ENCODE assay signal across 20 cellular contexts in genomic region chr9:69675563-69675962, GRCh38. TPM values are rescaled to one million over a fixed set of nuclear protein-coding genes. Genes with fewer than 3 reads are reported as not detected.
DNase-seq lines count a peak whose midpoint lies in the region; ATAC-seq, FAIRE-seq and TF ChIP-seq lines count a peak whose summit lies in the region.
"Had no signal": no experiment of that assay in that cellular context is flagged by ENCODE, and none has a peak within 500 bp of the region (broad histone marks: within the 10 kb centered on the region; RNA-seq: fewer than 3 reads in every experiment).

No MANE protein-coding gene starts in this region.

- TF ChIP-seq POLR2A in K562 (conservative IDR thresholded peaks at IDR 0.05) (no peak), sigmoid colon (IDR thresholded peaks at IDR 0.05) (no peak)

- intact Hi-C loops in K562 (cut with micrococcal nuclease) (no loop called here), sigmoid colon (cut with DNase I) (no loop called here)

- H3K79me1 ChIP-seq in mesenchymal stem cell (replicated peaks; ENCODE audit: low read length, poor library complexity, severe bottlenecking) = peaks cover 2% of the 10 kb centered on the region

- WGBS in K562 (ENCODE audit: insufficient coverage, low coverage, missing lambda C conversion rate) = 0% methylated on average over 1 of the region's 3 CpGs
- WGBS in mesenchymal stem cell = 82% methylated on average over 3 of the region's 3 CpGs
- 77 to 85% methylated on average over 3 of the region's 3 CpGs for WGBS in sigmoid colon, 2 donors

- TF ChIP-seq RAD21 in K562 (CRISPR knock-in tag; conservative IDR thresholded peaks at IDR 0.05 in 1 of 2, IDR thresholded peaks at IDR 0.05 in 1 of 2) = no peak

- POLR2A ChIA-PET in K562 (lab: Yijun Ruan, JAX) = no interaction called here

- peaks cover 0 to 10% of the 10 kb centered on the region in 2 experiments; a peak in 3 of 5 replicates for H3K27me3 ChIP-seq in K562 (ENCODE audit: control insufficient read depth in 2 of 2, insufficient read depth in 2 of 2, low read length in 2 of 2)
- H3K27me3 ChIP-seq in mesenchymal stem cell (ENCODE audit: control insufficient read depth in 1 of 2, insufficient read depth in 1 of 2, low read length in 2 of 2) = no peaks in the 10 kb centered on the region
- H3K27me3 ChIP-seq in sigmoid colon = no peaks in the 10 kb centered on the region
- H3K27me3 ChIP-seq in H7 (ENCODE audit: control insufficient read depth, insufficient read depth, low read length) = peaks cover 15% of the 10 kb centered on the region

- H3K4me3 ChIP-seq in K562 = no peak overlapping the region
- H3K4me3 ChIP-seq in mesenchymal stem cell (ENCODE audit: insufficient read depth in 1 of 2, low read depth in 1 of 2, low read length in 2 of 2) = peak overlapping the region in 1 of 2 experiments; percentile 60
- no peak overlapping the region for H3K4me3 ChIP-seq in sigmoid colon
- H3K4me3 ChIP-seq in H7 (ENCODE audit: insufficient read depth, low read depth, low read length) = no peak overlapping the region
- H3K4me3 ChIP-seq: GM23338 had no signal

- no peak overlapping the region for H2AK5ac ChIP-seq in mesenchymal stem cell (ENCODE audit: low read length, severe bottlenecking)

- H3K4ac ChIP-seq in mesenchymal stem cell (ENCODE audit: low read depth in 1 of 2, low read length in 2 of 2) = peak overlapping the region in 1 of 2 experiments; percentile 58

- no peak overlapping the region for H3K14ac ChIP-seq in mesenchymal stem cell (ENCODE audit: low read length in 2 of 2)

- H2AFZ ChIP-seq in K562 (ENCODE audit: low read depth, low read length) = no peak overlapping the region
- no peak overlapping the region for H2AFZ ChIP-seq in mesenchymal stem cell (ENCODE audit: low read depth, low read length)
- H2AFZ ChIP-seq: GM23338 had no signal

- H2BK5ac ChIP-seq in mesenchymal stem cell (ENCODE audit: low read depth, low read length, poor library complexity, severe bottlenecking) = no peak overlapping the region

- no TSS peak for BruUV-seq in K562 (replicated peaks; lab: Mats Ljungman, UMichigan)

- H3K27ac ChIP-seq in K562 (ENCODE audit: extremely low read depth, low read depth, low read length) = no peak overlapping the region
- no peak overlapping the region for H3K27ac ChIP-seq in mesenchymal stem cell (ENCODE audit: low read length, poor library complexity, severe bottlenecking)
- no peak overlapping the region for H3K27ac ChIP-seq in sigmoid colon
- H3K27ac ChIP-seq: C4-2B, RWPE1 had no signal

- H3K4me1 ChIP-seq in K562 (replicated peaks in 1 of 2; ENCODE audit: control insufficient read depth in 2 of 2, insufficient read depth in 2 of 2, low read length in 2 of 2) (peaks cover 0 to 15% of the 10 kb centered on the region in 2 experiments; a peak in 2 of 5 replicates), mesenchymal stem cell (ENCODE audit: control insufficient read depth, insufficient read depth, low read depth, low read length) (peaks cover 12% of the 10 kb centered on the region), sigmoid colon (peaks cover 0 to 15% (median 8%) of the 10 kb centered on the region in 4 donors)

- peak overlapping the region in 1 of 2 experiments; percentile 11 for H2BK12ac ChIP-seq in mesenchymal stem cell (ENCODE audit: low read length in 2 of 2)

- H3K9ac ChIP-seq in K562 (ENCODE audit: insufficient read depth in 1 of 2, low read depth in 2 of 2, low read length in 2 of 2) (no peak overlapping the region), mesenchymal stem cell (ENCODE audit: low read length) (peak overlapping the region; percentile 61)

- no peaks in the 10 kb centered on the region for H3K36me3 ChIP-seq in K562 (ENCODE audit: control insufficient read depth, insufficient read depth, low read length)
- no peaks in the 10 kb centered on the region for H3K36me3 ChIP-seq in mesenchymal stem cell (ENCODE audit: control insufficient read depth in 1 of 2, insufficient read depth in 2 of 2, low read depth in 1 of 2, low read length in 2 of 2)
- no peaks in the 10 kb centered on the region for H3K36me3 ChIP-seq in sigmoid colon
- H3K36me3 ChIP-seq in H7 (replicated peaks; ENCODE audit: control insufficient read depth, insufficient read depth, low read length) = no peaks in the 10 kb centered on the region

- in situ Hi-C loops in K562 (cut with MboI) = no loop called here

- H3K9me3 ChIP-seq in K562 (replicated peaks; ENCODE audit: control insufficient read depth, insufficient read depth, low read depth, low read length) (no peaks in the 10 kb centered on the region), mesenchymal stem cell (ENCODE audit: control insufficient read depth, low read length) (no peaks in the 10 kb centered on the region), sigmoid colon (no peaks in the 10 kb centered on the region)

- no peaks in the 10 kb centered on the region for H3K9me1 ChIP-seq in K562 (ENCODE audit: control insufficient read depth, insufficient read depth, low read length)

- DNase-seq in NCI-H2171 treated with DMSO at 0.1 percent for 48 hours (lab: John Stamatoyannopoulos, UW) (peak; percentile 20), NCI-H2171 (lab: John Stamatoyannopoulos, UW) (no peak), NCI-H2029 (lab: John Stamatoyannopoulos, UW) (peak; percentile 2), K562 (ENCODE audit: extremely low read depth in 1 of 4, low spot score in 3 of 4) (no peak), mesenchymal stem cell (no peak), sigmoid colon (no peak), H7 (no peak)
- DNase-seq in stimulated activated CD4-positive, alpha-beta T cell treated with anti-CD3 and anti-CD28 coated beads, Interleukin-2, amount 100 ng/mL, for 48 hours = no peak
- DNase-seq: activated CD8-positive, alpha-beta memory T cell treated with anti-CD3 and anti-CD28 coated beads for 24 hours; activated T-cell treated with anti-CD3 and anti-CD28 coated beads, Interleukin-2, amount 50 U/mL, for 4 hours; effector CD8-positive, alpha-beta T cell; left cardiac atrium; NCI-H1092 treated with DMSO at 0.1 percent for 48 hours; NCI-H2227 treated with DMSO at 0.1 percent for 48 hours; nephron progenitor cell had no signal

- CTCF ChIA-PET in K562 (lab: Yijun Ruan, JAX; ENCODE audit: low intra/inter-chr PET ratio) = no interaction called here

- no peaks in the 10 kb centered on the region; the same call in 1 of the 2 replicates for H4K20me1 ChIP-seq in K562 (replicated peaks; ENCODE audit: control insufficient read depth, insufficient read depth, low read length)

- H3K4me2 ChIP-seq in K562 (ENCODE audit: insufficient read depth, low read length) (no peak overlapping the region), mesenchymal stem cell (ENCODE audit: low read length, poor library complexity, severe bottlenecking) (no peak overlapping the region)
- H3K4me2 ChIP-seq: GM23338 had no signal

- no peak for FAIRE-seq in K562 (lab: Jason Lieb, UNC)

- no peak overlapping the region for H4K8ac ChIP-seq in mesenchymal stem cell (ENCODE audit: low read length)

- H3K18ac ChIP-seq in mesenchymal stem cell (ENCODE audit: low read depth in 1 of 2, low read length in 2 of 2) = peak overlapping the region; percentile 37 to 66

- H2BK15ac ChIP-seq in mesenchymal stem cell (ENCODE audit: low read depth, poor library complexity, severe bottlenecking) = no peak overlapping the region

- no peak for ATAC-seq in K562
- ATAC-seq: activated CD4-positive, CD25-positive, alpha-beta regulatory T cell treated with anti-CD3 and anti-CD28 coated beads, Interleukin-2, amount 50 U/mL, for 24 hours; activated T-cell treated with anti-CD3 and anti-CD28 coated beads, Interleukin-2, amount 50 U/mL, for 4 hours; GM23338; left cardiac atrium; stimulated activated memory B cell treated with anti-CD40 and anti-IgM and Interleukin-4, amounts not matched to agents 10 μg/mL and 1 μg/mL and 100 μg/mL, for 72 hours had no signal

- TF ChIP-seq EP300 in K562 (IDR thresholded peaks at IDR 0.05; ENCODE audit: low read length) = no peak
- TF ChIP-seq EP300 in sigmoid colon (IDR thresholded peaks at IDR 0.05) = no peak

- H3K79me2 ChIP-seq in K562 (ENCODE audit: control insufficient read depth, insufficient read depth, low read length) = no peaks in the 10 kb centered on the region

- no peak overlapping the region for H4K91ac ChIP-seq in mesenchymal stem cell (ENCODE audit: low read length)

- H3K23ac ChIP-seq in mesenchymal stem cell (ENCODE audit: low read length in 2 of 2) = no peak overlapping the region

- no peak overlapping the region for H2BK120ac ChIP-seq in mesenchymal stem cell (ENCODE audit: low read depth, low read length)

- TF ChIP-seq CTCF in K562 (IDR thresholded peaks at IDR 0.05 in 2 of 3, conservative IDR thresholded peaks at IDR 0.05 in 1 of 3; ENCODE audit: insufficient read depth in 2 of 3, low read depth in 1 of 3, low read length in 3 of 3) (no peak), sigmoid colon (IDR thresholded peaks at IDR 0.05) (no peak)

TF ChIP-seq in K562, 482 proteins besides CTCF, POLR2A, EP300 and RAD21:
- TF ChIP-seq SIRT6 (IDR thresholded peaks at IDR 0.05; ENCODE audit: low read depth, low read length) (no peak), NFIC (IDR thresholded peaks at IDR 0.05) (peak; percentile 66)

RNA-seq across cellular contexts. Expression of gene APBA1, which starts 3.4 kb away (rescaled TPM):
- not detected in 2 replicates for total RNA-seq in K562 (2011; cell fraction: chromatin; rRNA removed; ENCODE audit: low replicate concordance)
- total RNA-seq in K562 (2011; cell fraction: nucleolus; rRNA removed) = not detected in 2 replicates
- total RNA-seq in K562 (2011; cell fraction: nucleoplasm; rRNA removed) = not detected in 2 replicates
- total RNA-seq in K562 (2014; rRNA removed) = not detected in 2 replicates
- total RNA-seq in K562 (2014; rRNA removed; fragmentation: Illumina TruSeq; extraction: Trizol) = not detected in 2 replicates
- not detected in 2 replicates for total RNA-seq in K562 (2015; rRNA removed; fragmentation: Illumina TruSeq; extraction: Trizol)
- total RNA-seq in K562 (2021) = 0.02 TPM in 1 of 2 replicates, not detected in the other
- polyA plus RNA-seq in K562 (2011; rRNA removed) = 0.01 TPM in 2 replicates
- polyA plus RNA-seq in K562 (2011; cell fraction: cytosol; rRNA removed) = 0.01 TPM in 1 of 2 replicates, not detected in the other
- polyA plus RNA-seq in K562 (2011; cell fraction: nucleus; rRNA removed) = not detected in 2 replicates
- polyA plus RNA-seq in K562 (2012) = not detected in 2 replicates
- polyA plus RNA-seq in K562 (2014; fragmentation: Illumina TruSeq; extraction: Trizol) = not detected in 2 replicates
- not detected for polyA plus RNA-seq in K562 (2014; fragmentation: Nextera tagmentation; extraction: Ambion mirVana)
- not detected in 2 replicates for polyA plus RNA-seq in K562 (2014; rRNA removed)
- not detected in 2 replicates for polyA minus RNA-seq in K562 (2011; rRNA and poly(A)+ RNA removed)
- not detected in 2 replicates for polyA minus RNA-seq in K562 (2011; cell fraction: cytosol; rRNA and poly(A)+ RNA removed)
- not detected in 2 replicates for polyA minus RNA-seq in K562 (2011; cell fraction: nucleus; rRNA and poly(A)+ RNA removed)
- polyA plus RNA-seq in mesenchymal stem cell (2013, experiment 1 of 2) = 8.1 TPM
- polyA plus RNA-seq in mesenchymal stem cell (2013, experiment 2 of 2) = 7.5 TPM
- 1 to 10 TPM; 4.2 to 6.7 (median 5.5) TPM for total RNA-seq in sigmoid colon
- polyA plus RNA-seq in sigmoid colon = 1 to 10 TPM; 1.7 to 3.0 (median 2.3) TPM
- 0.52 and 0.81 TPM in 2 replicates for total RNA-seq in H7 (2014; rRNA removed; shearing (Covaris generic))

Comparison
In these comparisons a context has a peak if more than half of its experiments do, and no peak if none do; other contexts are left out.
1. DNase-seq: peak in NCI-H2171 treated with DMSO at 0.1 percent for 48 hours (single experiment) and NCI-H2029 (single experiment); none in NCI-H2171 (single experiment), K562 (0 of 4), mesenchymal stem cell (single experiment), sigmoid colon (single experiment), stimulated activated CD4-positive, alpha-beta T cell treated with anti-CD3 and anti-CD28 coated beads, Interleukin-2, amount 100 ng/mL, for 48 hours (0 of 2) and H7 (single experiment).